Comparison of ENCODE assay signal across 16 cellular contexts in genomic region chr1:88802404-88802803, GRCh38.
DNase-seq lines count a peak whose midpoint lies in the region; ATAC-seq, FAIRE-seq and TF ChIP-seq lines count a peak whose summit lies in the region.
"Had no signal": no experiment of that assay in that cellular context is flagged by ENCODE, and none has a peak within 500 bp of the region (broad histone marks: within the 10 kb centered on the region; RNA-seq: fewer than 3 reads in every experiment).

No MANE protein-coding gene starts in this region.

- H3K4me3 ChIP-seq in WERI-Rb-1 (ENCODE audit: low read depth, low read length): no peak overlapping the region
- no peak overlapping the region for H3K4me3 ChIP-seq in right cardiac atrium (ENCODE audit: low read length)
- H3K4me3 ChIP-seq: adrenal gland had no signal

- intact Hi-C loops in right cardiac atrium (cut with DNase I): no loop called here

- H3K9me3 ChIP-seq in WERI-Rb-1 (ENCODE audit: severe bottlenecking) (peaks cover 8% of the 10 kb centered on the region), right cardiac atrium (ENCODE audit: control insufficient read depth, low read length) (no peaks in the 10 kb centered on the region)
- H3K9me3 ChIP-seq: adrenal gland had no signal

- TF ChIP-seq POLR2A in GM12892 (IDR thresholded peaks at IDR 0.05; ENCODE audit: low read depth, low read length): no peak

- WGBS in right cardiac atrium: 94% methylated on average over 7 of the region's 7 CpGs

- H3K27ac ChIP-seq in 22Rv1: peak overlapping the region; percentile 50
- peak overlapping the region; percentile 75 for H3K27ac ChIP-seq in WERI-Rb-1
- no peak overlapping the region for H3K27ac ChIP-seq in right cardiac atrium (ENCODE audit: low read length)
- H3K27ac ChIP-seq: adrenal gland had no signal

- H3K27me3 ChIP-seq in WERI-Rb-1 (ENCODE audit: insufficient read depth, low read depth, severe bottlenecking): no peaks in the 10 kb centered on the region
- H3K27me3 ChIP-seq in right cardiac atrium (ENCODE audit: control insufficient read depth, insufficient read depth): no peaks in the 10 kb centered on the region
- H3K27me3 ChIP-seq: adrenal gland had no signal

- DNase-seq in GM12892 (ENCODE audit: insufficient read length) (no peak), WERI-Rb-1 (no peak), iris pigment epithelial cell (ENCODE audit: low read depth) (peak; percentile 59), NCI-H526 (lab: John Stamatoyannopoulos, UW) (no peak), right cardiac atrium (no peak)
- DNase-seq: activated CD4-positive, alpha-beta T cell treated with anti-CD3 and anti-CD28 coated beads for 48 hours; activated T-cell treated with anti-CD3 and anti-CD28 coated beads, Interleukin-2, amount 50 U/mL, for 1 hour; natural killer cell; NCI-H1436 treated with DMSO at 0.1 percent for 48 hours; retina; T1000 had no signal

- no peak for ATAC-seq in GM18873 (IDR thresholded peaks at IDR 0.05; ENCODE audit: low FRiP score, unreplicated experiment)
- no peak for ATAC-seq in right cardiac atrium
- ATAC-seq in HG03378 (IDR thresholded peaks at IDR 0.05; ENCODE audit: unreplicated experiment): no peak
- ATAC-seq: natural killer cell had no signal

- H3K36me3 ChIP-seq in WERI-Rb-1: peaks cover 81% of the 10 kb centered on the region

- no peaks in the 10 kb centered on the region for H3K4me1 ChIP-seq in right cardiac atrium (ENCODE audit: control insufficient read depth, insufficient read depth, low read length)
- H3K4me1 ChIP-seq: adrenal gland had no signal

- FAIRE-seq in GM12892 (lab: Jason Lieb, UNC): peak; percentile 70
- FAIRE-seq: endometrium had no signal

- TF ChIP-seq CTCF in 22Rv1 (IDR thresholded peaks at IDR 0.05) (no peak), WERI-Rb-1 (IDR thresholded peaks at IDR 0.05; ENCODE audit: low read depth, low read length) (no peak)
